Comparison of ENCODE assay signal across 8 cellular contexts in genomic region chr14:89415139-89415538, GRCh38. TPM values are rescaled to one million over a fixed set of nuclear protein-coding genes. Genes with fewer than 3 reads are reported as not detected.
A peak's percentile ranks its signal among the peaks of the same experiment; 100 is the strongest.
DNase-seq lines count a peak whose midpoint lies in the region; ATAC-seq and TF ChIP-seq lines count a peak whose summit lies in the region.

No MANE protein-coding gene starts in this region.

- TF ChIP-seq CTCF in AG04450 (IDR thresholded peaks at IDR 0.05; ENCODE audit: low read depth, low read length) = no peak
- no peak for TF ChIP-seq CTCF in colonic mucosa (IDR thresholded peaks at IDR 0.05)

- intact Hi-C loops in colonic mucosa (cut with DNase I) = loop anchor here (10.0 kb wide), 2 partner anchors 230 to 380 kb away; no protein-coding TSS in a partner anchor

- H3K36me3 ChIP-seq in HUES64 (ENCODE audit: insufficient read depth, low read length) (peaks cover 36% of the 10 kb centered on the region), colonic mucosa (peaks cover 4% of the 10 kb centered on the region)

- H3K4me1 ChIP-seq in HUES64 (ENCODE audit: insufficient read depth, low read length) (peaks cover 20% of the 10 kb centered on the region), colonic mucosa (no peaks in the 10 kb centered on the region)

- no peak for DNase-seq in AG04450 (ENCODE audit: low read depth, low spot score)
- DNase-seq in colonic mucosa = no peak
- DNase-seq in myocyte (ENCODE audit: low read depth) = peak; percentile 27
- DNase-seq in DMS153 treated with DMSO at 0.1 percent for 48 hours (lab: John Stamatoyannopoulos, UW; ENCODE audit: unreplicated experiment) = no peak
- no peak for DNase-seq in activated CD4-positive, CD25-positive, alpha-beta regulatory T cell treated with anti-CD3 and anti-CD28 coated beads, Interleukin-2, amount 50 U/mL, for 72 hours
- DNase-seq in cerebellar cortex (ENCODE audit: low spot score) = no peak

- ATAC-seq in HG02885 (IDR thresholded peaks at IDR 0.05; ENCODE audit: poor library complexity, unreplicated experiment) = no peak

- H3K9ac ChIP-seq in HUES64 (ENCODE audit: low read depth, low read length) (no peak overlapping the region), colonic mucosa (ENCODE audit: low read depth in 2 of 2, low read length in 2 of 2) (peak overlapping the region; percentile 37 to 92)

- H3K4me3 ChIP-seq in AG04450 (ENCODE audit: low read depth, low read length) (peak overlapping the region; percentile 78), HUES64 (ENCODE audit: low read length) (peak overlapping the region; percentile 69), colonic mucosa (peak overlapping the region; percentile 73)

- POLR2A ChIA-PET in AG04450 (lab: Yijun Ruan, JAX) = no interaction called here

- H3K27me3 ChIP-seq in AG04450 (ENCODE audit: control insufficient read depth, insufficient read depth, low read length) (no peaks in the 10 kb centered on the region), HUES64 (ENCODE audit: insufficient read depth, low read length) (no peaks in the 10 kb centered on the region), colonic mucosa (no peaks in the 10 kb centered on the region)

- CTCF ChIA-PET in AG04450 (lab: Charles Lee) = interaction anchor here (0.7 to 1.4 kb wide), 2 partner anchors 374 to 498 kb away, joined by 3 to 6 read pairs; no protein-coding TSS in a partner anchor

- 82% methylated on average over 5 of the region's 5 CpGs for WGBS in HUES64

- H3K27ac ChIP-seq in AG04450 (ENCODE audit: low read depth, low read length) (no peak overlapping the region), HUES64 (ENCODE audit: low read depth, low read length) (no peak overlapping the region), colonic mucosa (peak overlapping the region; percentile 96)

- H3K9me3 ChIP-seq in AG04450 (ENCODE audit: control insufficient read depth, insufficient read depth, low read length) (peaks cover 4% of the 10 kb centered on the region; the same call in 1 of the 2 replicates), HUES64 (ENCODE audit: insufficient read depth, low read depth, low read length) (no peaks in the 10 kb centered on the region), colonic mucosa (no peaks in the 10 kb centered on the region)

RNA-seq across cellular contexts. Expression of gene FOXN3, which starts 1.9 kb away (rescaled TPM):
- polyA plus RNA-seq in AG04450 (2011; rRNA removed) = 41.8 and 46.5 TPM in 2 replicates
- 67.8 and 89.4 TPM in 2 replicates for polyA minus RNA-seq in AG04450 (2011; rRNA and poly(A)+ RNA removed)
- polyA plus RNA-seq in HUES64 (2013, experiment 1 of 2) = 47.5 TPM
- polyA plus RNA-seq in HUES64 (2013, experiment 2 of 2) = 48.8 TPM
- total RNA-seq in colonic mucosa = 10 to 100 TPM; 46.8 to 72.6 TPM
- total RNA-seq in myocyte = 24.1 and 27.5 TPM in 2 replicates
- 18.8 TPM for polyA plus RNA-seq in myocyte (2012)
